In the genomic region with DNA sequence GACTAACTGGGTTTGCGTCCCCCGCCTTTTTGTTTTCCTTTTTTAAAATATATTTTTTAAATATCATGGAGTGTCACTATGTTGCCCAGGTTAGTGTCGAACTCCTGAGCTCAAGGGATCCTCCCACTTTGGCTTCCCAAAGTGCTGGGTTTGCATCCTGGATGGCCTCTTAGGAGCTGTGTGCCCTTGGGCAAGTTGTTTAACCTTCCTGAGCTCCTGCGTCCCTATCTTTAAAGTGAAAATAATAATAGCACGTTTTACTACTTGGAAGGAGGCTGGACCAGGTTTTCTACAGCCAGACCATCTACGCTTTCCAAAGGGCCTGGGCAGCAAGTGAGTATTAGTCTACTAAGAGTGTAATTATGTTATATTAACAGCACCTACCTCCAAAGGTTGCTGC, we compare ENCODE assay signal across 8 cellular contexts. TPM values are rescaled to one million over a fixed set of nuclear protein-coding genes. Genes with fewer than 3 reads are reported as not detected.
DNase-seq lines count a peak whose midpoint lies in the region; ATAC-seq and TF ChIP-seq lines count a peak whose summit lies in the region.

No MANE protein-coding gene starts in this region.

- POLR2A ChIA-PET in CD8-positive, alpha-beta memory T cell (lab: Charles Lee) = no interaction called here

- CTCF ChIA-PET in CD8-positive, alpha-beta memory T cell (lab: Charles Lee) = interaction anchor here (1.5 kb wide), 1 partner anchor 27 kb away, joined by 3 read pairs; no protein-coding TSS in a partner anchor

- no peaks in the 10 kb centered on the region for H3K36me3 ChIP-seq in CD8-positive, alpha-beta memory T cell (ENCODE audit: insufficient read depth, low read length)
- H3K36me3 ChIP-seq in OCI-LY3 (replicated peaks; ENCODE audit: low read depth, low read length) (no peaks in the 10 kb centered on the region), endodermal cell (ENCODE audit: control insufficient read depth, insufficient read depth, low read length) (no peaks in the 10 kb centered on the region), osteoblast (ENCODE audit: insufficient read depth, low read length) (no peaks in the 10 kb centered on the region)

- H3K79me2 ChIP-seq in OCI-LY3 (ENCODE audit: low read length) = no peaks in the 10 kb centered on the region
- H3K79me2 ChIP-seq in osteoblast (ENCODE audit: insufficient read depth, low read length) = no peaks in the 10 kb centered on the region

- ATAC-seq in GM21723 (IDR thresholded peaks at IDR 0.05; ENCODE audit: unreplicated experiment) = no peak

- peak overlapping the region in 1 of 8 donors; percentile 3 for H3K27ac Mint-ChIP-seq in CD8-positive, alpha-beta memory T cell
- H3K27ac Mint-ChIP-seq in endodermal cell = peak overlapping the region; percentile 39

- no peaks in the 10 kb centered on the region for H4K20me1 ChIP-seq in OCI-LY3 (ENCODE audit: insufficient read depth, low read length)
- no peaks in the 10 kb centered on the region for H4K20me1 ChIP-seq in osteoblast (ENCODE audit: insufficient read depth, low read length)

- H3K4me2 ChIP-seq in OCI-LY3 (ENCODE audit: low read length) (peak overlapping the region; percentile 90), osteoblast (ENCODE audit: insufficient read depth, low read length) (peak overlapping the region; percentile 80)

- H3K4me3 ChIP-seq in CD8-positive, alpha-beta memory T cell (ENCODE audit: low read length) = no peak overlapping the region
- H3K4me3 ChIP-seq in OCI-LY3 (ENCODE audit: low read length) (peak overlapping the region; percentile 81), endodermal cell (ENCODE audit: low read length) (peak overlapping the region; percentile 74), osteoblast (ENCODE audit: insufficient read depth, low read length) (peak overlapping the region; percentile 75)

- H3K27me3 Mint-ChIP-seq in CD8-positive, alpha-beta memory T cell = peaks cover 12 to 29% of the 10 kb centered on the region in 2 donors
- peaks cover 18% of the 10 kb centered on the region for H3K27me3 Mint-ChIP-seq in endodermal cell (ENCODE audit: insufficient read depth)

- H3K27ac ChIP-seq in CD8-positive, alpha-beta memory T cell (ENCODE audit: low read depth, low read length) = no peak overlapping the region
- H3K27ac ChIP-seq in OCI-LY3 (ENCODE audit: low read length) (no peak overlapping the region), endodermal cell (ENCODE audit: low read depth, low read length) (peak overlapping the region; percentile 3), osteoblast (ENCODE audit: low read depth, low read length) (no peak overlapping the region)

- H3K36me3 Mint-ChIP-seq in CD8-positive, alpha-beta memory T cell = no peaks in the 10 kb centered on the region
- no peaks in the 10 kb centered on the region for H3K36me3 Mint-ChIP-seq in endodermal cell (ENCODE audit: low read depth)

- H3K4me1 ChIP-seq in CD8-positive, alpha-beta memory T cell (ENCODE audit: insufficient read depth, low read length) = no peaks in the 10 kb centered on the region
- H3K4me1 ChIP-seq in OCI-LY3 (ENCODE audit: low read length) (peaks cover 22% of the 10 kb centered on the region), endodermal cell (ENCODE audit: control insufficient read depth, insufficient read depth, low read length) (no peaks in the 10 kb centered on the region), osteoblast (ENCODE audit: insufficient read depth, low read length) (no peaks in the 10 kb centered on the region)

- H3K4me1 Mint-ChIP-seq in CD8-positive, alpha-beta memory T cell = peaks cover 2 to 18% (median 10%) of the 10 kb centered on the region in 3 donors
- H3K4me1 Mint-ChIP-seq in endodermal cell = peaks cover 7% of the 10 kb centered on the region

- H2AFZ ChIP-seq in OCI-LY3 (ENCODE audit: low read depth, low read length) = peak overlapping the region; percentile 93
- peak overlapping the region; percentile 63 for H2AFZ ChIP-seq in osteoblast (ENCODE audit: low read length)

- peak overlapping the region; percentile 66 for H3K9ac ChIP-seq in OCI-LY3 (ENCODE audit: low read length)
- peak overlapping the region; percentile 52 for H3K9ac ChIP-seq in endodermal cell (ENCODE audit: extremely low read depth, low read length, poor library complexity, severe bottlenecking)

- WGBS in endodermal cell (ENCODE audit: insufficient coverage in 1 of 2, insufficient read length in 1 of 2), 2 experiments = 79 to 100% methylated on average over 3 to 6 of the region's 6 CpGs

- H3K9me3 Mint-ChIP-seq in CD8-positive, alpha-beta memory T cell = no peaks in the 10 kb centered on the region
- H3K9me3 Mint-ChIP-seq in endodermal cell = no peaks in the 10 kb centered on the region

- TF ChIP-seq CTCF in OCI-LY3 (IDR thresholded peaks at IDR 0.05; ENCODE audit: low read depth, low read length) (no peak), endodermal cell (conservative IDR thresholded peaks at IDR 0.05) (no peak), osteoblast (IDR thresholded peaks at IDR 0.05; ENCODE audit: extremely low read depth, low read depth, low read length) (no peak)

- H3K9me3 ChIP-seq in CD8-positive, alpha-beta memory T cell (ENCODE audit: low read length) = no peaks in the 10 kb centered on the region
- H3K9me3 ChIP-seq in OCI-LY3 (ENCODE audit: insufficient read depth, low read length) (no peaks in the 10 kb centered on the region), endodermal cell (ENCODE audit: control insufficient read depth, low read length) (no peaks in the 10 kb centered on the region), osteoblast (ENCODE audit: low read depth, low read length) (no peaks in the 10 kb centered on the region)

- H3K27me3 ChIP-seq in CD8-positive, alpha-beta memory T cell (ENCODE audit: insufficient read depth, low read length, poor library complexity, severe bottlenecking) = no peaks in the 10 kb centered on the region
- H3K27me3 ChIP-seq in OCI-LY3 (ENCODE audit: low read depth, low read length) (peaks cover 8% of the 10 kb centered on the region), endodermal cell (ENCODE audit: control insufficient read depth, insufficient read depth, low read length, poor library complexity, severe bottlenecking) (peaks cover 11% of the 10 kb centered on the region), osteoblast (ENCODE audit: insufficient read depth, low read length) (peaks cover 10% of the 10 kb centered on the region)

- no peak for DNase-seq in CD8-positive, alpha-beta memory T cell
- no peak for DNase-seq in endodermal cell
- peak; percentile 87 for DNase-seq in osteoblast (ENCODE audit: insufficient read length, low spot score, missing footprints)
- DNase-seq in COLO829 (ENCODE audit: low spot score) = no peak
- no peak for DNase-seq in cerebellar cortex (ENCODE audit: low spot score)
- no peak for DNase-seq in NCI-H345 treated with DMSO at 0.1 percent for 48 hours (lab: John Stamatoyannopoulos, UW; ENCODE audit: unreplicated experiment)

- peak overlapping the region; percentile 31 to 90 (median 74) for H3K4me3 Mint-ChIP-seq in CD8-positive, alpha-beta memory T cell
- H3K4me3 Mint-ChIP-seq in endodermal cell = peak overlapping the region; percentile 58

RNA-seq across cellular contexts. Expression of a gene that starts 44.2 kb away (rescaled TPM):
- total RNA-seq in CD8-positive, alpha-beta memory T cell = not detected
- not detected for polyA plus RNA-seq in CD8-positive, alpha-beta memory T cell
- total RNA-seq in endodermal cell (not detected), osteoblast (not detected in 2 replicates)
- under 0.01 TPM for polyA plus RNA-seq in endodermal cell (2013, experiment 1 of 2)
- polyA plus RNA-seq in endodermal cell (2013, experiment 2 of 2) = under 0.01 TPM

RNA-seq across cellular contexts. Expression of a gene that starts 58.7 kb away (rescaled TPM):
- under 1 TPM; 0.15 to 0.16 TPM for total RNA-seq in CD8-positive, alpha-beta memory T cell
- 0.06 TPM for polyA plus RNA-seq in CD8-positive, alpha-beta memory T cell
- under 1 TPM; 0.37 to 0.51 TPM for total RNA-seq in endodermal cell
- polyA plus RNA-seq in endodermal cell (2013, experiment 1 of 2) = 2.0 TPM
- polyA plus RNA-seq in endodermal cell (2013, experiment 2 of 2) = 1.7 TPM
- 0.29 and 0.36 TPM in 2 replicates for total RNA-seq in osteoblast
